16 cellular contexts compared by ENCODE assay signal in the genomic region with DNA sequence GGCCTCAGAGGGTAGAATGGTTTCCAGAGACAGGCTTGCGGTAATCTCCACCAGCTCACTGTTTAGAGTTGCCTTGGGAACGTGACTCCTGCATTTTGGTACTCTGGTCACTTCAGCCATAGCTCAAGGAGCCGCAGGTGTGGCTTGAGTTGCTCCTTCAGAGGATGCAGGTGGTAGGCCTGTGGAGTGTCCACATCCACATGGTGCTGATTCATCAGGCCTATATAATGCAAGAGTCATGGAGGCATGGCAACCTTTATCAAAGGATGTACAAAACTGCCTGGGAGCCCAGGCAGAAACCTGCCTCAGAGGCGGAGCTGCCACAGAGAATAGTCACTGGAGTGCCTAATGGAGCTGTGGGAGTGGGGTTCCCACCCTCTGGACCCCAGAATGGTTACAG.
"Had no signal": no experiment of that assay in that cellular context is flagged by ENCODE, and none has a peak within 500 bp of the region (broad histone marks: within the 10 kb centered on the region; RNA-seq: fewer than 3 reads in every experiment).

No MANE protein-coding gene starts in this region.

- ATAC-seq: heart left ventricle, left lobe of liver, natural killer cell, right cardiac atrium had no signal

- H3K27ac ChIP-seq: colonic mucosa, heart left ventricle, ovary, uterus had no signal

- DNase-seq: colonic mucosa; dermis blood vessel endothelial cell; effector CD4-positive, alpha-beta T cell; endodermal cell; heart left ventricle; hippocampal formation; kidney glomerular epithelial cell; natural killer cell; nucleus accumbens; ovary; right cardiac atrium; small intestine; stimulated activated CD4-positive, alpha-beta T cell treated with anti-CD3 and anti-CD28 coated beads, Interleukin-12 subunit alpha, Interleukin-12 subunit beta, amount 100 ng/mL, for 4 hours; stimulated activated naive CD4-positive, alpha-beta T cell treated with Interleukin-2 at 50 U/mL for 16 hours; uterus had no signal

- H3K4me3 ChIP-seq: colonic mucosa, heart left ventricle, ovary, uterus had no signal

- H3K27me3 ChIP-seq: colonic mucosa, heart left ventricle, ovary, uterus had no signal

- H3K4me1 ChIP-seq: colonic mucosa, heart left ventricle, uterus had no signal

- H3K9me3 ChIP-seq: colonic mucosa, heart left ventricle, ovary, uterus had no signal

- H3K36me3 ChIP-seq: colonic mucosa, heart left ventricle, ovary, uterus had no signal
